Comparison of ENCODE assay signal across 16 cellular contexts in genomic region chr9:77290373-77290772, GRCh38.
A peak's percentile ranks its signal among the peaks of the same experiment; 100 is the strongest.
DNase-seq lines count a peak whose midpoint lies in the region; ATAC-seq, FAIRE-seq and TF ChIP-seq lines count a peak whose summit lies in the region.
"Had no signal": no experiment of that assay in that cellular context is flagged by ENCODE, and none has a peak within 500 bp of the region (broad histone marks: within the 10 kb centered on the region; RNA-seq: fewer than 3 reads in every experiment).

No MANE protein-coding gene starts in this region.

- POLR2A ChIA-PET in SK-N-SH (lab: Yijun Ruan, JAX): no interaction called here

- CTCF ChIA-PET in SK-N-SH (lab: Yijun Ruan, JAX): interaction anchor here (2.1 kb wide), 1 partner anchor 10 kb away, joined by 6 read pairs; no protein-coding TSS in a partner anchor

- no peaks in the 10 kb centered on the region for H3K9me2 ChIP-seq in SK-N-SH

- FAIRE-seq in D721Med (lab: Jason Lieb, UNC): no peak

- H3K79me2 ChIP-seq in mesendoderm (ENCODE audit: control insufficient read depth, insufficient read depth, low read length): no peaks in the 10 kb centered on the region
- 0 out of 2 replicates have a peak, but pooled peaks cover 5% of the 10 kb centered on the region for H3K79me2 ChIP-seq in SK-N-SH (ENCODE audit: insufficient read depth)

- H4K20me1 ChIP-seq in SK-N-SH (ENCODE audit: insufficient read depth): no peaks in the 10 kb centered on the region

- H3K36me3 ChIP-seq in mesendoderm (ENCODE audit: control insufficient read depth, insufficient read depth, low read length) (no peaks in the 10 kb centered on the region), SK-N-SH (replicated peaks in 1 of 2; ENCODE audit: control insufficient read depth in 1 of 2, insufficient read depth in 2 of 2, low read length in 1 of 2) (peaks cover 13 to 34% of the 10 kb centered on the region in 2 experiments)

- DNase-seq in AG08396 (ENCODE audit: low spot score) (peak; percentile 9), HCEC 1CT (peak; percentile 7), astrocyte of the hippocampus (ENCODE audit: low read depth, low spot score) (peak; percentile 8), mesendoderm (peak; percentile 19), NCI-H1436 (lab: John Stamatoyannopoulos, UW) (no peak), SK-N-SH (no peak), D721Med (ENCODE audit: insufficient read length, low spot score) (no peak)
- DNase-seq: DMS79 treated with DMSO at 0.1 percent for 48 hours, GF-D8, NCI-H1092, NCI-H187, NCI-H446, NCI-H774, PC-9 had no signal

- H3K4ac ChIP-seq in mesendoderm (ENCODE audit: low read depth, low read length): no peak overlapping the region

- H2AK5ac ChIP-seq in mesendoderm (ENCODE audit: low read length): no peak overlapping the region

- H3K18ac ChIP-seq in mesendoderm (ENCODE audit: low read length): no peak overlapping the region

- H3K4me2 ChIP-seq in mesendoderm (ENCODE audit: low read length): no peak overlapping the region
- no peak overlapping the region for H3K4me2 ChIP-seq in SK-N-SH
- H3K4me2 ChIP-seq: KMS-11, PC-9 had no signal

- no peak overlapping the region for H2BK15ac ChIP-seq in mesendoderm (replicated peaks; ENCODE audit: low read depth)

- H3K4me1 ChIP-seq in mesendoderm (ENCODE audit: control insufficient read depth, low read depth, low read length): peaks cover 3% of the 10 kb centered on the region
- H3K4me1 ChIP-seq in SK-N-SH (ENCODE audit: control insufficient read depth in 1 of 2, insufficient read depth in 2 of 2, low read depth in 1 of 2, low read length in 1 of 2): peaks cover 0 to 2% of the 10 kb centered on the region in 2 experiments; a peak in 2 of 4 replicates

- H3K27ac ChIP-seq in mesendoderm (ENCODE audit: low read depth, low read length) (no peak overlapping the region), SK-N-SH (ENCODE audit: low read depth in 2 of 2, low read length in 1 of 2) (no peak overlapping the region)
- H3K27ac ChIP-seq: KMS-11, PC-9 had no signal

- no peaks in the 10 kb centered on the region for H3F3A ChIP-seq in SK-N-SH (replicated peaks; ENCODE audit: insufficient read depth)

- no peak for TF ChIP-seq RAD21 in SK-N-SH (IDR thresholded peaks at IDR 0.05; ENCODE audit: low read length)

- no peak for ATAC-seq in GM21447 (IDR thresholded peaks at IDR 0.05; ENCODE audit: unreplicated experiment)

- no peak for TF ChIP-seq CTCF in SK-N-SH (IDR thresholded peaks at IDR 0.05)
- TF ChIP-seq CTCF in D721Med (IDR thresholded peaks at IDR 0.05; ENCODE audit: insufficient read depth, missing control alignments): no peak

- H3K4me3 ChIP-seq in mesendoderm (ENCODE audit: low read length) (no peak overlapping the region), SK-N-SH (ENCODE audit: low read depth in 2 of 2, low read length in 1 of 2) (no peak overlapping the region)
- H3K4me3 ChIP-seq: PC-9 had no signal

- no peak overlapping the region for H2AFZ ChIP-seq in SK-N-SH (ENCODE audit: low read depth)
- H2AFZ ChIP-seq: PC-9 had no signal

- H3K79me1 ChIP-seq in mesendoderm (ENCODE audit: low read length): no peaks in the 10 kb centered on the region

- H3K27me3 ChIP-seq in mesendoderm (ENCODE audit: insufficient read depth, low read length, poor library complexity) (no peaks in the 10 kb centered on the region), SK-N-SH (ENCODE audit: insufficient read depth) (no peaks in the 10 kb centered on the region)

- no peak for TF ChIP-seq EP300 in SK-N-SH (IDR thresholded peaks at IDR 0.05; ENCODE audit: borderline replicate concordance in 1 of 2, low read depth in 1 of 2, low read length in 1 of 2)

- H3K56ac ChIP-seq in mesendoderm (ENCODE audit: low read length): no peak overlapping the region

- H3K23ac ChIP-seq in mesendoderm (ENCODE audit: low read length): no peak overlapping the region

- peaks cover 14% of the 10 kb centered on the region for H3K9me3 ChIP-seq in SK-N-SH

- H2BK5ac ChIP-seq in mesendoderm (ENCODE audit: low read length): no peak overlapping the region

- no peak overlapping the region for H2BK120ac ChIP-seq in mesendoderm (ENCODE audit: low read depth, low read length)

- H4K8ac ChIP-seq in mesendoderm (ENCODE audit: low read depth, low read length): no peak overlapping the region

- no peak overlapping the region for H4K5ac ChIP-seq in mesendoderm (ENCODE audit: low read length)

- no peak overlapping the region for H3K9ac ChIP-seq in mesendoderm (ENCODE audit: low read length)
- H3K9ac ChIP-seq in SK-N-SH: no peak overlapping the region
- H3K9ac ChIP-seq: KMS-11 had no signal

TF ChIP-seq in SK-N-SH, 30 proteins besides CTCF, POLR2A, EP300 and RAD21:
- TF ChIP-seq TCF12 (IDR thresholded peaks at IDR 0.05) (no peak), IRF3 (IDR thresholded peaks at IDR 0.05; ENCODE audit: low read depth, low read length) (no peak), FOSL2 (IDR thresholded peaks at IDR 0.05; ENCODE audit: borderline replicate concordance, low read depth) (no peak), MAX (IDR thresholded peaks at IDR 0.05; ENCODE audit: low read depth) (no peak), YY1 (IDR thresholded peaks at IDR 0.05; ENCODE audit: low read depth) (no peak)

Comparison
In these comparisons a context has a peak if more than half of its experiments do, and no peak if none do; other contexts are left out.
1. DNase-seq: peak in AG08396 (single experiment), HCEC 1CT (single experiment), astrocyte of the hippocampus (single experiment) and mesendoderm (single experiment); none in NCI-H1436 (single experiment), SK-N-SH (single experiment) and D721Med (single experiment).